8 cellular contexts compared by ENCODE assay signal in genomic region chr6:13336553-13336952, GRCh38. TPM values are rescaled to one million over a fixed set of nuclear protein-coding genes. Genes with fewer than 3 reads are reported as not detected.
DNase-seq lines count a peak whose midpoint lies in the region; ATAC-seq and TF ChIP-seq lines count a peak whose summit lies in the region.

No MANE protein-coding gene starts in this region.

- H3K36me3 ChIP-seq in GM23338 (ENCODE audit: insufficient read depth) = no peaks in the 10 kb centered on the region

- H3K4me3 ChIP-seq in AG04449 (ENCODE audit: low read depth, low read length) = no peak overlapping the region
- H3K4me3 ChIP-seq in GM23338 = no peak overlapping the region

- no peaks in the 10 kb centered on the region for H3F3A ChIP-seq in GM23338 (replicated peaks; ENCODE audit: low read depth)

- no peak overlapping the region for H3K4me3 Mint-ChIP-seq in GM23338

- H3K27ac ChIP-seq in GM23338 (ENCODE audit: low read depth) = no peak overlapping the region
- H3K27ac ChIP-seq in VCaP = no peak overlapping the region

- no peak overlapping the region; the same call in 1 of the 2 replicates for H3K27ac Mint-ChIP-seq in GM23338

- H3K36me3 Mint-ChIP-seq in GM23338 (ENCODE audit: low read depth) = no peaks in the 10 kb centered on the region; the same call in 2 of the 3 replicates

- no peaks in the 10 kb centered on the region for H3K79me2 ChIP-seq in GM23338 (replicated peaks; ENCODE audit: insufficient read depth)

- no peaks in the 10 kb centered on the region for H3K9me2 ChIP-seq in GM23338 (ENCODE audit: insufficient read depth)

- H3K27me3 ChIP-seq in GM23338 (ENCODE audit: insufficient read depth) = no peaks in the 10 kb centered on the region

- POLR2A ChIA-PET in AG04449 (lab: Yijun Ruan, JAX) = no interaction called here

- CTCF ChIA-PET in AG04449 (lab: Yijun Ruan, JAX) = interaction anchor here (0.8 to 4.1 kb wide), 5 partner anchors 12 to 239 kb away, joined by 3 to 33 read pairs (median 6); partner anchors contain the start of gene SIRT5

- H3K4me2 ChIP-seq in GM23338 = no peak overlapping the region

- TF ChIP-seq CTCF in AG04449 (IDR thresholded peaks at IDR 0.05; ENCODE audit: insufficient read depth, low read length, missing control alignments) (peak; percentile 89), GM23338 (conservative IDR thresholded peaks at IDR 0.05; ENCODE audit: low read depth in 2 of 2) (peak; percentile 89 to 97), VCaP (conservative IDR thresholded peaks at IDR 0.05) (peak; percentile 65)

- no peaks in the 10 kb centered on the region; the same call in 1 of the 2 replicates for H3K4me1 ChIP-seq in GM23338 (ENCODE audit: insufficient read depth)

- peaks cover 14% of the 10 kb centered on the region for H3K4me1 Mint-ChIP-seq in GM23338

- ATAC-seq in GM23338 (peak; percentile 95), GM21423 (IDR thresholded peaks at IDR 0.05; ENCODE audit: unreplicated experiment) (no peak)

- H2AFZ ChIP-seq in GM23338 = no peak overlapping the region

- peaks cover 5% of the 10 kb centered on the region; the same call in 1 of the 3 replicates for H3K9me3 Mint-ChIP-seq in GM23338

- no peaks in the 10 kb centered on the region for H4K20me1 ChIP-seq in GM23338 (replicated peaks; ENCODE audit: insufficient read depth)

- peaks cover 9% of the 10 kb centered on the region for H3K27me3 Mint-ChIP-seq in GM23338 (ENCODE audit: insufficient read depth, low read depth, poor library complexity)

- peak; percentile 40 for DNase-seq in AG04449 (ENCODE audit: low read depth, low spot score)
- DNase-seq in GM23338 (ENCODE audit: low spot score) = peak; percentile 92
- peak; percentile 62 for DNase-seq in NCI-H2196 treated with DMSO at 0.1 percent for 48 hours (lab: John Stamatoyannopoulos, UW; ENCODE audit: unreplicated experiment)
- peak; percentile 50 to 79 for DNase-seq in T47D (ENCODE audit: low read depth in 1 of 2, low spot score in 1 of 2)
- DNase-seq in inferior parietal cortex (ENCODE audit: extremely low spot score) = peak; percentile 86
- DNase-seq in stimulated activated CD4-positive, alpha-beta T cell treated with anti-CD3 and anti-CD28 coated beads, Interleukin-15, amount 100 ng/mL, for 1 hour (ENCODE audit: low read depth in 1 of 2, low spot score in 1 of 2) = peak; percentile 41 to 77

- in situ Hi-C loops in T47D (cut with HindIII; ENCODE audit: low pct_unique_long_range_greater_than_20kb, low sequenced_read_pairs) = no loop called here

TF ChIP-seq in GM23338, 12 proteins besides CTCF, POLR2A, EP300 and RAD21:
- TF ChIP-seq ZNF114 (CRISPR knock-in tag; IDR thresholded peaks at IDR 0.05) = no peak
- TF ChIP-seq ZNF462 (CRISPR knock-in tag; IDR thresholded peaks at IDR 0.05) = 0 out of 2 replicates have a peak, but pooled peaks have one; percentile 32
- no peak for TF ChIP-seq REST (IDR thresholded peaks at IDR 0.05; ENCODE audit: unreplicated experiment)
- TF ChIP-seq EZH2phosphoT487 (IDR thresholded peaks at IDR 0.05; ENCODE audit: unreplicated experiment) = no peak

RNA-seq across cellular contexts. Expression of gene TBC1D7, which starts 8.2 kb away (rescaled TPM):
- total RNA-seq in GM23338 (2014; rRNA removed; shearing (Covaris generic)) = 42.8 and 62.0 TPM in 2 replicates
- 57.7 and 70.4 TPM in 2 replicates for polyA plus RNA-seq in GM23338 (2016; fragmentation: Nextera tagmentation; extraction: Ambion mirVana)

Comparison
In these comparisons a context has a peak if more than half of its experiments do, and no peak if none do; other contexts are left out.
1. DNase-seq: peak in every context shown above with its lines; median percentile 92 in GM23338; 86 in inferior parietal cortex; 64 in T47D; 62 in NCI-H2196 treated with DMSO at 0.1 percent for 48 hours; 59 in stimulated activated CD4-positive, alpha-beta T cell treated with anti-CD3 and anti-CD28 coated beads, Interleukin-15, amount 100 ng/mL, for 1 hour; 40 in AG04449.